In genomic region chr17:75181608-75182318, GRCh38 we compare ENCODE assay signal across 8 cellular contexts. TPM values are rescaled to one million over a fixed set of nuclear protein-coding genes. Genes with fewer than 3 reads are reported as not detected.
DNase-seq lines count a peak whose midpoint lies in the region; ATAC-seq and TF ChIP-seq lines count a peak whose summit lies in the region.

No MANE protein-coding gene starts in this region.

- no peak for TF ChIP-seq CTCF in fibroblast of mammary gland (conservative IDR thresholded peaks at IDR 0.05; ENCODE audit: control insufficient read depth, insufficient read depth, low read depth, low read length)
- TF ChIP-seq CTCF in neutrophil (IDR thresholded peaks at IDR 0.05) = no peak
- no peak for TF ChIP-seq CTCF in uterus (IDR thresholded peaks at IDR 0.05)

- H3K4me1 ChIP-seq in neutrophil (ENCODE audit: control insufficient read depth in 1 of 2, insufficient read depth in 1 of 2, low read depth in 1 of 2, low read length in 1 of 2) (peaks cover 23 to 25% of the 10 kb centered on the region in 2 experiments), uterus (no peaks in the 10 kb centered on the region)

- H3K4me3 ChIP-seq in fibroblast of mammary gland (ENCODE audit: control insufficient read depth, low read depth, low read length) (peak overlapping the region; percentile 96), neutrophil (ENCODE audit: low read depth in 1 of 2, low read length in 1 of 2) (peak overlapping the region; percentile 87 to 97), uterus (peak overlapping the region; percentile 83 to 94)

- no peaks in the 10 kb centered on the region for H3K9me3 ChIP-seq in neutrophil
- H3K9me3 ChIP-seq in uterus = no peaks in the 10 kb centered on the region

- ATAC-seq in GM18517 (IDR thresholded peaks at IDR 0.05; ENCODE audit: unreplicated experiment) (peak; percentile 4), GM21528 (IDR thresholded peaks at IDR 0.05; ENCODE audit: low FRiP score, unreplicated experiment) (no peak)

- H3K27ac Mint-ChIP-seq in IgD-negative memory B cell = peak overlapping the region; percentile 84 to 94 (median 88)

- in situ Hi-C loops in ACHN (cut with HindIII; ENCODE audit: low pct_ligation_motif_present, low pct_unique_long_range_greater_than_20kb, low sequenced_read_pairs) = no loop called here

- H3K27me3 Mint-ChIP-seq in IgD-negative memory B cell = no peaks in the 10 kb centered on the region

- DNase-seq in activated CD8-positive, alpha-beta memory T cell treated with anti-CD3 and anti-CD28 coated beads, Interleukin-2, amount 50 U/mL, for 4 hours = peak; percentile 38
- DNase-seq in fibroblast of mammary gland (ENCODE audit: low read depth) (no peak), uterus (no peak), ACHN (no peak)

- intact Hi-C loops in uterus (cut with DNase I; ENCODE audit: low total_unique reads) = no loop called here

- peaks cover 18 to 22% (median 21%) of the 10 kb centered on the region in 3 donors for H3K4me1 Mint-ChIP-seq in IgD-negative memory B cell

- H3K27ac ChIP-seq in neutrophil = peak overlapping the region; percentile 98
- peak overlapping the region; percentile 100 for H3K27ac ChIP-seq in uterus

- H3K36me3 ChIP-seq in neutrophil (peaks cover 15% of the 10 kb centered on the region), uterus (no peaks in the 10 kb centered on the region)

- no peaks in the 10 kb centered on the region for H3K36me3 Mint-ChIP-seq in IgD-negative memory B cell

- no peak for TF ChIP-seq POLR2A in uterus (IDR thresholded peaks at IDR 0.05)

- H3K4me3 Mint-ChIP-seq in IgD-negative memory B cell = peak overlapping the region; percentile 83 to 95 (median 92)

- no peaks in the 10 kb centered on the region for H3K9me3 Mint-ChIP-seq in IgD-negative memory B cell

- H3K27me3 ChIP-seq in neutrophil (no peaks in the 10 kb centered on the region), uterus (no peaks in the 10 kb centered on the region)

RNA-seq across cellular contexts. Expression of gene SUMO2, which starts 1.0 kb away (rescaled TPM):
- polyA plus RNA-seq in IgD-negative memory B cell = 391 TPM
- total RNA-seq in uterus = 100 to 1,000 TPM in 2 of 4 donors, 10 to 100 TPM in 2; 57.4 to 427 (median 102) TPM

RNA-seq across cellular contexts. Expression of gene NUP85, which starts 23.7 kb away (rescaled TPM):
- polyA plus RNA-seq in IgD-negative memory B cell = 32.3 TPM
- total RNA-seq in uterus = 100 to 1,000 TPM in 1 of 4 donors, 10 to 100 TPM in 3; 17.1 to 108 (median 39.1) TPM

RNA-seq across cellular contexts. Expression of gene JPT1, which starts 27.5 kb away (rescaled TPM):
- polyA plus RNA-seq in IgD-negative memory B cell = 150 TPM
- total RNA-seq in uterus = 10 to 100 TPM in 2 of 4 donors, 1 to 10 TPM in 2; 3.6 to 46.8 (median 11.6) TPM

RNA-seq across cellular contexts. Expression of gene NT5C, which starts 50.2 kb away (rescaled TPM):
- polyA plus RNA-seq in IgD-negative memory B cell = 150 TPM
- 10 to 100 TPM; 30.2 to 60.0 (median 44.9) TPM for total RNA-seq in uterus
